Comparison of ENCODE assay signal across 1 cellular context in genomic region chr3:31439888-31440287, GRCh38.
A peak's percentile ranks its signal among the peaks of the same experiment; 100 is the strongest.
TF ChIP-seq lines count a peak whose summit lies in the region.

No MANE protein-coding gene starts in this region.

TF ChIP-seq in GM12878, 131 proteins besides CTCF, POLR2A, EP300 and RAD21 (continued from another document):
- TF ChIP-seq ZBTB11 (CRISPR knock-in tag; IDR thresholded peaks at IDR 0.05) (no peak), IKZF1 (conservative IDR thresholded peaks at IDR 0.05) (0 out of 2 replicates have a peak, but pooled peaks have one; percentile 11), RUNX3 (IDR thresholded peaks at IDR 0.05; ENCODE audit: low read length) (peak; percentile 58), RELA (IDR thresholded peaks at IDR 0.05; ENCODE audit: borderline replicate concordance, partially characterized antibody) (no peak)
TF ChIP-seq in GM12878: peak in this region for 2.
